Comparison of ENCODE assay signal across 8 cellular contexts in genomic region chr1:145487156-145487555, GRCh38.
A peak's percentile ranks its signal among the peaks of the same experiment; 100 is the strongest.
DNase-seq lines count a peak whose midpoint lies in the region; ATAC-seq and TF ChIP-seq lines count a peak whose summit lies in the region.
"Not testable (repeated sequence)": the region's sequence is repeated elsewhere in the genome, so short reads cannot be mapped to it uniquely, and the experiment has no call there.

No MANE protein-coding gene starts in this region.

- not testable (repeated sequence) for H3K27me3 Mint-ChIP-seq in CD8-positive, alpha-beta memory T cell; activated CD4-positive, alpha-beta memory T cell treated with anti-CD3 and anti-CD28 coated beads, Interleukin-2, amount 10 ng/mL, durations not matched to agents 7 days and 5 days

- CTCF ChIA-PET in CD8-positive, alpha-beta memory T cell (lab: Charles Lee); activated CD4-positive, alpha-beta memory T cell treated with anti-CD3 and anti-CD28 coated beads, Interleukin-2, amount 10 ng/mL, durations not matched to agents 7 days and 5 days (lab: Charles Lee): not testable (repeated sequence)

- H3K9me3 ChIP-seq in CD8-positive, alpha-beta memory T cell (ENCODE audit: low read length); HUES64 (ENCODE audit: insufficient read depth, low read depth, low read length); colonic mucosa; left ventricle myocardium inferior (replicated peaks); osteoblast (ENCODE audit: low read depth, low read length); suprapubic skin: not testable (repeated sequence)

- H2AFZ ChIP-seq in osteoblast (ENCODE audit: low read length): not testable (repeated sequence)

- DNase-seq in CD8-positive, alpha-beta memory T cell; activated CD4-positive, alpha-beta memory T cell treated with anti-CD3 and anti-CD28 coated beads, Interleukin-2, amount 10 ng/mL, durations not matched to agents 7 days and 5 days; activated naive CD4-positive, alpha-beta T cell treated with anti-CD3 and anti-CD28 coated beads, Interleukin-2, amount 50 U/mL, for 72 hours (ENCODE audit: low spot score in 2 of 2); colonic mucosa; left ventricle myocardium inferior; osteoblast (ENCODE audit: insufficient read length, low spot score, missing footprints); suprapubic skin (ENCODE audit: low spot score in 2 of 2): not testable (repeated sequence)

- TF ChIP-seq CTCF in colonic mucosa (IDR thresholded peaks at IDR 0.05); left ventricle myocardium inferior (IDR thresholded peaks at IDR 0.05; ENCODE audit: borderline replicate concordance); osteoblast (IDR thresholded peaks at IDR 0.05; ENCODE audit: extremely low read depth, low read depth, low read length); suprapubic skin (IDR thresholded peaks at IDR 0.05): not testable (repeated sequence)

- peak overlapping the region in 5 of 7 donors; percentile 19 to 43 (median 39) for H3K4me3 Mint-ChIP-seq in CD8-positive, alpha-beta memory T cell
- H3K4me3 Mint-ChIP-seq in activated CD4-positive, alpha-beta memory T cell treated with anti-CD3 and anti-CD28 coated beads, Interleukin-2, amount 10 ng/mL, durations not matched to agents 7 days and 5 days: peak overlapping the region; percentile 10

- not testable (repeated sequence) for H3K9ac ChIP-seq in HUES64 (ENCODE audit: low read depth, low read length); colonic mucosa (ENCODE audit: low read depth in 2 of 2, low read length in 2 of 2)

- not testable (repeated sequence) for H3K27me3 ChIP-seq in CD8-positive, alpha-beta memory T cell (ENCODE audit: insufficient read depth, low read length, poor library complexity, severe bottlenecking); colonic mucosa; osteoblast (ENCODE audit: insufficient read depth, low read length)
- H3K27me3 ChIP-seq in HUES64 (ENCODE audit: insufficient read depth, low read length): peaks cover 27% of the 10 kb centered on the region
- peaks cover 30% of the 10 kb centered on the region for H3K27me3 ChIP-seq in left ventricle myocardium inferior (ENCODE audit: low read depth)
- peaks cover 15% of the 10 kb centered on the region for H3K27me3 ChIP-seq in suprapubic skin

- H3K27ac ChIP-seq in CD8-positive, alpha-beta memory T cell (ENCODE audit: low read depth, low read length); HUES64 (ENCODE audit: low read depth, low read length); colonic mucosa; left ventricle myocardium inferior (replicated peaks); osteoblast (ENCODE audit: low read depth, low read length); suprapubic skin: not testable (repeated sequence)

- not testable (repeated sequence) for TF ChIP-seq POLR2A in suprapubic skin (IDR thresholded peaks at IDR 0.05)

- not testable (repeated sequence) for H3K9me3 Mint-ChIP-seq in CD8-positive, alpha-beta memory T cell; activated CD4-positive, alpha-beta memory T cell treated with anti-CD3 and anti-CD28 coated beads, Interleukin-2, amount 10 ng/mL, durations not matched to agents 7 days and 5 days; activated naive CD4-positive, alpha-beta T cell treated with anti-CD3 and anti-CD28 coated beads, Interleukin-2, amount 50 U/mL, for 72 hours

- not testable (repeated sequence) for H3K4me1 ChIP-seq in CD8-positive, alpha-beta memory T cell (ENCODE audit: insufficient read depth, low read length); HUES64 (ENCODE audit: insufficient read depth, low read length); colonic mucosa; left ventricle myocardium inferior; osteoblast (ENCODE audit: insufficient read depth, low read length); suprapubic skin

- POLR2A ChIA-PET in CD8-positive, alpha-beta memory T cell (lab: Charles Lee); activated CD4-positive, alpha-beta memory T cell treated with anti-CD3 and anti-CD28 coated beads, Interleukin-2, amount 10 ng/mL, durations not matched to agents 7 days and 5 days (lab: Charles Lee): not testable (repeated sequence)

- TF ChIP-seq EP300 in suprapubic skin (IDR thresholded peaks at IDR 0.05): not testable (repeated sequence)

- not testable (repeated sequence) for H4K20me1 ChIP-seq in osteoblast (ENCODE audit: insufficient read depth, low read length)

- intact Hi-C loops in colonic mucosa (cut with DNase I); left ventricle myocardium inferior (cut with micrococcal nuclease): not testable (repeated sequence)

- peak overlapping the region; percentile 64 for H3K4me2 ChIP-seq in osteoblast (ENCODE audit: insufficient read depth, low read length)

- H3K27ac Mint-ChIP-seq in CD8-positive, alpha-beta memory T cell: peak overlapping the region in 1 of 8 donors; percentile 12
- not testable (repeated sequence) for H3K27ac Mint-ChIP-seq in activated CD4-positive, alpha-beta memory T cell treated with anti-CD3 and anti-CD28 coated beads, Interleukin-2, amount 10 ng/mL, durations not matched to agents 7 days and 5 days; activated naive CD4-positive, alpha-beta T cell treated with anti-CD3 and anti-CD28 coated beads, Interleukin-2, amount 50 U/mL, for 72 hours

- H3K4me3 ChIP-seq in CD8-positive, alpha-beta memory T cell (ENCODE audit: low read length): not testable (repeated sequence)
- H3K4me3 ChIP-seq in HUES64 (ENCODE audit: low read length): peak overlapping the region; percentile 40
- peak overlapping the region; percentile 11 for H3K4me3 ChIP-seq in colonic mucosa
- H3K4me3 ChIP-seq in left ventricle myocardium inferior: peak overlapping the region; percentile 51
- H3K4me3 ChIP-seq in osteoblast (ENCODE audit: insufficient read depth, low read length): peak overlapping the region; percentile 55
- H3K4me3 ChIP-seq in suprapubic skin: peak overlapping the region; percentile 30

- peak; percentile 20 to 50 for ATAC-seq in activated naive CD4-positive, alpha-beta T cell treated with anti-CD3 and anti-CD28 coated beads, Interleukin-2, amount 50 U/mL, for 72 hours

- not testable (repeated sequence) for H3K36me3 Mint-ChIP-seq in CD8-positive, alpha-beta memory T cell; activated CD4-positive, alpha-beta memory T cell treated with anti-CD3 and anti-CD28 coated beads, Interleukin-2, amount 10 ng/mL, durations not matched to agents 7 days and 5 days (ENCODE audit: low read depth); activated naive CD4-positive, alpha-beta T cell treated with anti-CD3 and anti-CD28 coated beads, Interleukin-2, amount 50 U/mL, for 72 hours

- not testable (repeated sequence) for H3K79me2 ChIP-seq in osteoblast (ENCODE audit: insufficient read depth, low read length)

- H3K4me1 Mint-ChIP-seq in CD8-positive, alpha-beta memory T cell; activated CD4-positive, alpha-beta memory T cell treated with anti-CD3 and anti-CD28 coated beads, Interleukin-2, amount 10 ng/mL, durations not matched to agents 7 days and 5 days: not testable (repeated sequence)

- 9% methylated on average over 28 of the region's 36 CpGs for WGBS in HUES64
- WGBS in suprapubic skin: no CpG with 5 or more reads among the region's 36 CpGs

- not testable (repeated sequence) for H3K36me3 ChIP-seq in CD8-positive, alpha-beta memory T cell (ENCODE audit: insufficient read depth, low read length); HUES64 (ENCODE audit: insufficient read depth, low read length); colonic mucosa; left ventricle myocardium inferior; osteoblast (ENCODE audit: insufficient read depth, low read length); suprapubic skin
